ENCODE assay signal across 19 cellular contexts in genomic region chr2:239211391-239212094, GRCh38.
DNase-seq lines count a peak whose midpoint lies in the region; ATAC-seq and TF ChIP-seq lines count a peak whose summit lies in the region.
"Had no signal": no experiment of that assay in that cellular context is flagged by ENCODE, and none has a peak within 500 bp of the region (broad histone marks: within the 10 kb centered on the region; RNA-seq: fewer than 3 reads in every experiment).

No MANE protein-coding gene starts in this region.

- no peak overlapping the region for H3K4me3 ChIP-seq in esophagus squamous epithelium
- H3K4me3 ChIP-seq: left lung, Peyer's patch had no signal

- intact Hi-C loops in esophagus squamous epithelium (cut with DNase I) = no loop called here

- peaks cover 0 to 6% (median 0%) of the 10 kb centered on the region in 3 donors for H3K36me3 ChIP-seq in esophagus squamous epithelium
- H3K36me3 ChIP-seq: left lung, Peyer's patch had no signal

- TF ChIP-seq CTCF in nephron progenitor cell (IDR thresholded peaks at IDR 0.05) (no peak), type B pancreatic cell (conservative IDR thresholded peaks at IDR 0.05) (no peak), esophagus squamous epithelium (IDR thresholded peaks at IDR 0.05) (no peak)

- peaks cover 2% of the 10 kb centered on the region for H3K36me3 Mint-ChIP-seq in activated naive CD8-positive, alpha-beta T cell
- H3K36me3 Mint-ChIP-seq in activated naive CD8-positive, alpha-beta T cell treated with anti-CD3 and anti-CD28 coated beads, Interleukin-2, amount 50 U/mL, for 24 hours (ENCODE audit: low read depth) = no peaks in the 10 kb centered on the region
- no peaks in the 10 kb centered on the region for H3K36me3 Mint-ChIP-seq in effector memory CD8-positive, alpha-beta T cell (ENCODE audit: insufficient read depth)
- H3K36me3 Mint-ChIP-seq in nephron progenitor cell (ENCODE audit: low read depth) (peaks cover 8% of the 10 kb centered on the region), type B pancreatic cell (no peaks in the 10 kb centered on the region)

- no peak for TF ChIP-seq POLR2A in esophagus squamous epithelium (IDR thresholded peaks at IDR 0.05)

- no peaks in the 10 kb centered on the region for H3K9me3 ChIP-seq in esophagus squamous epithelium
- H3K9me3 ChIP-seq: left lung, Peyer's patch had no signal

- peak overlapping the region; percentile 44 for H3K4me3 Mint-ChIP-seq in activated naive CD8-positive, alpha-beta T cell
- no peak overlapping the region for H3K4me3 Mint-ChIP-seq in activated naive CD8-positive, alpha-beta T cell treated with anti-CD3 and anti-CD28 coated beads, Interleukin-2, amount 50 U/mL, for 24 hours
- no peak overlapping the region for H3K4me3 Mint-ChIP-seq in effector memory CD8-positive, alpha-beta T cell
- H3K4me3 Mint-ChIP-seq in nephron progenitor cell (peak overlapping the region; percentile 42), type B pancreatic cell (peak overlapping the region; percentile 50)
- H3K4me3 Mint-ChIP-seq: naive B cell; stimulated activated naive B cell treated with anti-CD40 and anti-IgM and Interleukin-4, amounts not matched to agents 10 μg/mL and 1 μg/mL and 100 μg/mL, for 72 hours had no signal

- no peaks in the 10 kb centered on the region for H3K27me3 Mint-ChIP-seq in activated naive CD8-positive, alpha-beta T cell
- H3K27me3 Mint-ChIP-seq in activated naive CD8-positive, alpha-beta T cell treated with anti-CD3 and anti-CD28 coated beads, Interleukin-2, amount 50 U/mL, for 24 hours = no peaks in the 10 kb centered on the region
- no peaks in the 10 kb centered on the region for H3K27me3 Mint-ChIP-seq in effector memory CD8-positive, alpha-beta T cell
- H3K27me3 Mint-ChIP-seq in nephron progenitor cell (ENCODE audit: low read depth, poor library complexity) (no peaks in the 10 kb centered on the region), type B pancreatic cell (no peaks in the 10 kb centered on the region)
- H3K27me3 Mint-ChIP-seq: stimulated activated naive B cell treated with anti-CD40 and anti-IgM and Interleukin-4, amounts not matched to agents 10 μg/mL and 1 μg/mL and 100 μg/mL, for 72 hours had no signal

- no peaks in the 10 kb centered on the region for H3K9me3 Mint-ChIP-seq in activated naive CD8-positive, alpha-beta T cell (ENCODE audit: low read depth)
- H3K9me3 Mint-ChIP-seq in activated naive CD8-positive, alpha-beta T cell treated with anti-CD3 and anti-CD28 coated beads, Interleukin-2, amount 50 U/mL, for 24 hours = no peaks in the 10 kb centered on the region
- no peaks in the 10 kb centered on the region for H3K9me3 Mint-ChIP-seq in effector memory CD8-positive, alpha-beta T cell
- no peaks in the 10 kb centered on the region for H3K9me3 Mint-ChIP-seq in nephron progenitor cell
- H3K9me3 Mint-ChIP-seq in type B pancreatic cell = no peaks in the 10 kb centered on the region
- H3K9me3 Mint-ChIP-seq: naive B cell; stimulated activated naive B cell treated with anti-CD40 and anti-IgM and Interleukin-4, amounts not matched to agents 10 μg/mL and 1 μg/mL and 100 μg/mL, for 72 hours had no signal

- no peaks in the 10 kb centered on the region for H3K27me3 ChIP-seq in esophagus squamous epithelium
- H3K27me3 ChIP-seq: left lung, Peyer's patch had no signal

- no peak for ATAC-seq in activated naive CD8-positive, alpha-beta T cell treated with anti-CD3 and anti-CD28 coated beads, Interleukin-2, amount 50 U/mL, for 24 hours
- ATAC-seq in effector memory CD8-positive, alpha-beta T cell (replicated peaks) = no peak
- ATAC-seq: HCT116; left lung; stimulated activated naive B cell treated with anti-CD40 and anti-IgM and Interleukin-4, amounts not matched to agents 10 μg/mL and 1 μg/mL and 100 μg/mL, for 72 hours had no signal

- H3K27ac Mint-ChIP-seq in activated naive CD8-positive, alpha-beta T cell = no peak overlapping the region
- no peak overlapping the region for H3K27ac Mint-ChIP-seq in activated naive CD8-positive, alpha-beta T cell treated with anti-CD3 and anti-CD28 coated beads, Interleukin-2, amount 50 U/mL, for 24 hours
- peak overlapping the region; percentile 46 to 63 for H3K27ac Mint-ChIP-seq in effector memory CD8-positive, alpha-beta T cell
- H3K27ac Mint-ChIP-seq in nephron progenitor cell = peak overlapping the region; percentile 98
- H3K27ac Mint-ChIP-seq in type B pancreatic cell = no peak overlapping the region
- H3K27ac Mint-ChIP-seq: stimulated activated naive B cell treated with anti-CD40 and anti-IgM and Interleukin-4, amounts not matched to agents 10 μg/mL and 1 μg/mL and 100 μg/mL, for 72 hours had no signal

- DNase-seq in activated naive CD8-positive, alpha-beta T cell treated with anti-CD3 and anti-CD28 coated beads, Interleukin-2, amount 50 U/mL, for 24 hours = no peak
- DNase-seq in effector memory CD8-positive, alpha-beta T cell = no peak
- DNase-seq in nephron progenitor cell (no peak), type B pancreatic cell (ENCODE audit: extremely low spot score, unreplicated experiment) (no peak), esophagus squamous epithelium (lab: John Stamatoyannopoulos, UW) (no peak), DMS53 treated with DMSO at 0.1 percent for 48 hours (lab: John Stamatoyannopoulos, UW; ENCODE audit: unreplicated experiment) (no peak), NCI-H524 treated with DMSO at 0.1 percent for 48 hours (lab: John Stamatoyannopoulos, UW) (no peak)
- DNase-seq: ACHN; activated T-cell treated with anti-CD3 and anti-CD28 coated beads, Interleukin-2, amount 50 U/mL, for 1 hour; amniotic stem cell; Kasumi-1; naive B cell; NCI-H1105 treated with DMSO at 0.1 percent for 48 hours; NCI-H82; Peyer's patch; stimulated activated naive B cell treated with anti-CD40 and anti-IgM and Interleukin-4, amounts not matched to agents 10 μg/mL and 1 μg/mL and 100 μg/mL, for 72 hours had no signal

- peaks cover 56% of the 10 kb centered on the region for H3K4me1 Mint-ChIP-seq in activated naive CD8-positive, alpha-beta T cell (ENCODE audit: low read depth)
- H3K4me1 Mint-ChIP-seq in activated naive CD8-positive, alpha-beta T cell treated with anti-CD3 and anti-CD28 coated beads, Interleukin-2, amount 50 U/mL, for 24 hours = peaks cover 39% of the 10 kb centered on the region
- peaks cover 41 to 56% of the 10 kb centered on the region in 2 donors for H3K4me1 Mint-ChIP-seq in effector memory CD8-positive, alpha-beta T cell (ENCODE audit: low read depth in 2 of 2)
- H3K4me1 Mint-ChIP-seq in nephron progenitor cell (peaks cover 96% of the 10 kb centered on the region), type B pancreatic cell (ENCODE audit: unreplicated experiment) (peaks cover 51% of the 10 kb centered on the region)

- H3K4me1 ChIP-seq in esophagus squamous epithelium = peaks cover 0 to 62% (median 18%) of the 10 kb centered on the region in 3 donors

- 70 to 74% methylated on average over 13 of the region's 13 CpGs for WGBS in esophagus squamous epithelium, 2 donors

- peak overlapping the region in 2 of 4 donors; percentile 1 to 38 for H3K27ac ChIP-seq in esophagus squamous epithelium
- H3K27ac ChIP-seq: left lung had no signal

Comparison
In these comparisons a context has a peak if more than half of its experiments do, and no peak if none do; other contexts are left out.
1. H3K4me3 Mint-ChIP-seq: peak in activated naive CD8-positive, alpha-beta T cell (single experiment), nephron progenitor cell (single experiment) and type B pancreatic cell (single experiment); none in activated naive CD8-positive, alpha-beta T cell treated with anti-CD3 and anti-CD28 coated beads, Interleukin-2, amount 50 U/mL, for 24 hours (single experiment) and effector memory CD8-positive, alpha-beta T cell (0 of 2).
2. H3K27ac Mint-ChIP-seq: peak in effector memory CD8-positive, alpha-beta T cell (2 of 2) and nephron progenitor cell (single experiment); none in activated naive CD8-positive, alpha-beta T cell (single experiment), activated naive CD8-positive, alpha-beta T cell treated with anti-CD3 and anti-CD28 coated beads, Interleukin-2, amount 50 U/mL, for 24 hours (single experiment) and type B pancreatic cell (single experiment).